In genomic region chr7:135159359-135160087, GRCh38 we compare ENCODE assay signal across 1 cellular context.
TF ChIP-seq lines count a peak whose summit lies in the region.

No MANE protein-coding gene starts in this region.

TF ChIP-seq in K562, 482 proteins besides CTCF, POLR2A, EP300 and RAD21:
- TF ChIP-seq, protein P1, sequence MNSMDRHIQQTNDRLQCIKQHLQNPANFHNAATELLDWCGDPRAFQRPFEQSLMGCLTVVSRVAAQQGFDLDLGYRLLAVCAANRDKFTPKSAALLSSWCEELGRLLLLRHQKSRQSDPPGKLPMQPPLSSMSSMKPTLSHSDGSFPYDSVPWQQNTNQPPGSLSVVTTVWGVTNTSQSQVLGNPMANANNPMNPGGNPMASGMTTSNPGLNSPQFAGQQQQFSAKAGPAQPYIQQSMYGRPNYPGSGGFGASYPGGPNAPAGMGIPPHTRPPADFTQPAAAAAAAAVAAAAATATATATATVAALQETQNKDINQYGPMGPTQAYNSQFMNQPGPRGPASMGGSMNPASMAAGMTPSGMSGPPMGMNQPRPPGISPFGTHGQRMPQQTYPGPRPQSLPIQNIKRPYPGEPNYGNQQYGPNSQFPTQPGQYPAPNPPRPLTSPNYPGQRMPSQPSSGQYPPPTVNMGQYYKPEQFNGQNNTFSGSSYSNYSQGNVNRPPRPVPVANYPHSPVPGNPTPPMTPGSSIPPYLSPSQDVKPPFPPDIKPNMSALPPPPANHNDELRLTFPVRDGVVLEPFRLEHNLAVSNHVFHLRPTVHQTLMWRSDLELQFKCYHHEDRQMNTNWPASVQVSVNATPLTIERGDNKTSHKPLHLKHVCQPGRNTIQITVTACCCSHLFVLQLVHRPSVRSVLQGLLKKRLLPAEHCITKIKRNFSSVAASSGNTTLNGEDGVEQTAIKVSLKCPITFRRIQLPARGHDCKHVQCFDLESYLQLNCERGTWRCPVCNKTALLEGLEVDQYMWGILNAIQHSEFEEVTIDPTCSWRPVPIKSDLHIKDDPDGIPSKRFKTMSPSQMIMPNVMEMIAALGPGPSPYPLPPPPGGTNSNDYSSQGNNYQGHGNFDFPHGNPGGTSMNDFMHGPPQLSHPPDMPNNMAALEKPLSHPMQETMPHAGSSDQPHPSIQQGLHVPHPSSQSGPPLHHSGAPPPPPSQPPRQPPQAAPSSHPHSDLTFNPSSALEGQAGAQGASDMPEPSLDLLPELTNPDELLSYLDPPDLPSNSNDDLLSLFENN (IDR thresholded peaks at IDR 0.05; ENCODE audit: low read depth in 2 of 2, low read length in 2 of 2) = no peak
- TF ChIP-seq HDAC3 (IDR thresholded peaks at IDR 0.05; ENCODE audit: borderline replicate concordance, partially characterized antibody) = no peak
- no peak for TF ChIP-seq HDGF (IDR thresholded peaks at IDR 0.05)
- TF ChIP-seq, protein P2, sequence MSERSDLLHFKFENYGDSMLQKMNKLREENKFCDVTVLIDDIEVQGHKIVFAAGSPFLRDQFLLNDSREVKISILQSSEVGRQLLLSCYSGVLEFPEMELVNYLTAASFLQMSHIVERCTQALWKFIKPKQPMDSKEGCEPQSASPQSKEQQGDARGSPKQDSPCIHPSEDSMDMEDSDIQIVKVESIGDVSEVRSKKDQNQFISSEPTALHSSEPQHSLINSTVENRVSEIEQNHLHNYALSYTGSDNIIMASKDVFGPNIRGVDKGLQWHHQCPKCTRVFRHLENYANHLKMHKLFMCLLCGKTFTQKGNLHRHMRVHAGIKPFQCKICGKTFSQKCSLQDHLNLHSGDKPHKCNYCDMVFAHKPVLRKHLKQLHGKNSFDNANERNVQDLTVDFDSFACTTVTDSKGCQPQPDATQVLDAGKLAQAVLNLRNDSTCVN (CRISPR knock-in tag; IDR thresholded peaks at IDR 0.05) = no peak
- TF ChIP-seq PHB (CRISPR knock-in tag; IDR thresholded peaks at IDR 0.05) = no peak
- TF ChIP-seq TFE3 (CRISPR knock-in tag; IDR thresholded peaks at IDR 0.05) = no peak
- TF ChIP-seq PKNOX1 (IDR thresholded peaks at IDR 0.05) = peak; percentile 84
- TF ChIP-seq PTBP1 (IDR thresholded peaks at IDR 0.05; ENCODE audit: low read depth, low read length) = no peak
- no peak for TF ChIP-seq TCFL5 (CRISPR knock-in tag; conservative IDR thresholded peaks at IDR 0.05)
- TF ChIP-seq BMI1 (IDR thresholded peaks at IDR 0.05; ENCODE audit: low read length) = no peak
- TF ChIP-seq MEIS2 (IDR thresholded peaks at IDR 0.05; ENCODE audit: partially characterized antibody) = no peak
- TF ChIP-seq EGR1 (conservative IDR thresholded peaks at IDR 0.05) = no peak
- TF ChIP-seq, protein P3, sequence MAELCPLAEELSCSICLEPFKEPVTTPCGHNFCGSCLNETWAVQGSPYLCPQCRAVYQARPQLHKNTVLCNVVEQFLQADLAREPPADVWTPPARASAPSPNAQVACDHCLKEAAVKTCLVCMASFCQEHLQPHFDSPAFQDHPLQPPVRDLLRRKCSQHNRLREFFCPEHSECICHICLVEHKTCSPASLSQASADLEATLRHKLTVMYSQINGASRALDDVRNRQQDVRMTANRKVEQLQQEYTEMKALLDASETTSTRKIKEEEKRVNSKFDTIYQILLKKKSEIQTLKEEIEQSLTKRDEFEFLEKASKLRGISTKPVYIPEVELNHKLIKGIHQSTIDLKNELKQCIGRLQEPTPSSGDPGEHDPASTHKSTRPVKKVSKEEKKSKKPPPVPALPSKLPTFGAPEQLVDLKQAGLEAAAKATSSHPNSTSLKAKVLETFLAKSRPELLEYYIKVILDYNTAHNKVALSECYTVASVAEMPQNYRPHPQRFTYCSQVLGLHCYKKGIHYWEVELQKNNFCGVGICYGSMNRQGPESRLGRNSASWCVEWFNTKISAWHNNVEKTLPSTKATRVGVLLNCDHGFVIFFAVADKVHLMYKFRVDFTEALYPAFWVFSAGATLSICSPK (IDR thresholded peaks at IDR 0.05; ENCODE audit: borderline replicate concordance) = no peak
- TF ChIP-seq ZNF140 (CRISPR knock-in tag; IDR thresholded peaks at IDR 0.05) = no peak
- TF ChIP-seq GTF2A2 (tag; IDR thresholded peaks at IDR 0.05) = no peak
- TF ChIP-seq GTF2E2 (tag; IDR thresholded peaks at IDR 0.05) = 0 out of 2 replicates have a peak, but pooled peaks have one; percentile 14
- TF ChIP-seq RBM25 (IDR thresholded peaks at IDR 0.05; ENCODE audit: low read depth, low read length, severe bottlenecking) = peak; percentile 24
- TF ChIP-seq PBX2 (CRISPR knock-in tag; IDR thresholded peaks at IDR 0.05; ENCODE audit: low read depth) = no peak
- 0 out of 2 replicates have a peak, but pooled peaks have one; percentile 6 for TF ChIP-seq PBX2 (tag; conservative IDR thresholded peaks at IDR 0.05; ENCODE audit: low read depth)
- TF ChIP-seq NCOA2 (IDR thresholded peaks at IDR 0.05; ENCODE audit: partially characterized antibody in 2 of 2) = no peak
- TF ChIP-seq, protein P4, sequence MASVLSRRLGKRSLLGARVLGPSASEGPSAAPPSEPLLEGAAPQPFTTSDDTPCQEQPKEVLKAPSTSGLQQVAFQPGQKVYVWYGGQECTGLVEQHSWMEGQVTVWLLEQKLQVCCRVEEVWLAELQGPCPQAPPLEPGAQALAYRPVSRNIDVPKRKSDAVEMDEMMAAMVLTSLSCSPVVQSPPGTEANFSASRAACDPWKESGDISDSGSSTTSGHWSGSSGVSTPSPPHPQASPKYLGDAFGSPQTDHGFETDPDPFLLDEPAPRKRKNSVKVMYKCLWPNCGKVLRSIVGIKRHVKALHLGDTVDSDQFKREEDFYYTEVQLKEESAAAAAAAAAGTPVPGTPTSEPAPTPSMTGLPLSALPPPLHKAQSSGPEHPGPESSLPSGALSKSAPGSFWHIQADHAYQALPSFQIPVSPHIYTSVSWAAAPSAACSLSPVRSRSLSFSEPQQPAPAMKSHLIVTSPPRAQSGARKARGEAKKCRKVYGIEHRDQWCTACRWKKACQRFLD (CRISPR knock-in tag; IDR thresholded peaks at IDR 0.05) = no peak
